Comparison of ENCODE assay signal across 15 cellular contexts in genomic region chr18:74289946-74290478, GRCh38. TPM values are rescaled to one million over a fixed set of nuclear protein-coding genes. Genes with fewer than 3 reads are reported as not detected.
DNase-seq lines count a peak whose midpoint lies in the region; ATAC-seq and TF ChIP-seq lines count a peak whose summit lies in the region.
"Had no signal": no experiment of that assay in that cellular context is flagged by ENCODE, and none has a peak within 500 bp of the region (broad histone marks: within the 10 kb centered on the region; RNA-seq: fewer than 3 reads in every experiment).

No MANE protein-coding gene starts in this region.

- peaks cover 63% of the 10 kb centered on the region for H3K79me2 ChIP-seq in PC-3 (ENCODE audit: low read length)

- TF ChIP-seq POLR2A in ovary (IDR thresholded peaks at IDR 0.05): no peak

- no peak overlapping the region for H3K27ac ChIP-seq in CD8-positive, alpha-beta T cell (ENCODE audit: low read depth, low read length)
- H3K27ac ChIP-seq in PC-3 (ENCODE audit: low read length) (peak overlapping the region; percentile 66; the same call in 1 of the 2 replicates), ovary (peak overlapping the region in 1 of 2 donors; percentile 52), foreskin keratinocyte (no peak overlapping the region)

- no peaks in the 10 kb centered on the region for H3F3A ChIP-seq in PC-3 (ENCODE audit: low read length, unreplicated experiment)

- H3K36me3 Mint-ChIP-seq in CD8-positive, alpha-beta T cell: peaks cover 6% of the 10 kb centered on the region

- no TSS peak for BruUV-seq in PC-3 (replicated peaks; lab: Mats Ljungman, UMichigan)

- TF ChIP-seq EP300 in ovary (IDR thresholded peaks at IDR 0.05): no peak

- WGBS in ovary, 3 donors: 89 to 94% (median 91%) methylated on average over 9 of the region's 9 CpGs

- intact Hi-C loops in CD8-positive, alpha-beta T cell (cut with DNase I, micrococcal nuclease): loop anchor here (5.0 kb wide), 3 partner anchors 52 to 93 kb away; no protein-coding TSS in a partner anchor
- intact Hi-C loops in PC-3 (cut with micrococcal nuclease) (loop anchor here (1.0 to 2.0 kb wide), 2 partner anchors 27 to 94 kb away; no protein-coding TSS in a partner anchor), ovary (cut with DNase I) (loop anchor here in 2 of 4 donors (5.0 to 10.0 kb wide), 3 partner anchors 55 to 143 kb away; partner anchors contain the start of genes FBXO15 (in 1 of the 2) and TIMM21 (in 1 of the 2))

- peak overlapping the region; percentile 9 for H3K27ac Mint-ChIP-seq in CD8-positive, alpha-beta T cell
- H3K27ac Mint-ChIP-seq: stimulated activated naive CD8-positive, alpha-beta T cell treated with anti-CD3 and anti-CD28 coated beads, Interleukin-15, amount 100 ng/mL, for 72 hours had no signal

- no peaks in the 10 kb centered on the region for H3K9me3 ChIP-seq in CD8-positive, alpha-beta T cell (ENCODE audit: low read length)
- H3K9me3 ChIP-seq in PC-3 (ENCODE audit: low read length) (no peaks in the 10 kb centered on the region), ovary (no peaks in the 10 kb centered on the region)

- no peak overlapping the region for H3K4me3 Mint-ChIP-seq in CD8-positive, alpha-beta T cell

- peaks cover 8% of the 10 kb centered on the region for H3K4me1 ChIP-seq in CD8-positive, alpha-beta T cell (ENCODE audit: insufficient read depth, low read length)
- peaks cover 49% of the 10 kb centered on the region for H3K4me1 ChIP-seq in PC-3 (ENCODE audit: insufficient read depth, low read length)
- H3K4me1 ChIP-seq in ovary (ENCODE audit: insufficient read depth): peaks cover 12% of the 10 kb centered on the region
- no peaks in the 10 kb centered on the region for H3K4me1 ChIP-seq in foreskin keratinocyte

- no peak overlapping the region for H3K4me3 ChIP-seq in CD8-positive, alpha-beta T cell (ENCODE audit: low read depth, low read length)
- H3K4me3 ChIP-seq in PC-3 (ENCODE audit: low read length) (peak overlapping the region; percentile 91), epithelial cell of proximal tubule (ENCODE audit: low read depth, low read length) (peak overlapping the region; percentile 86), ovary (peak overlapping the region; percentile 91)

- no peaks in the 10 kb centered on the region for H4K20me1 ChIP-seq in PC-3 (ENCODE audit: low read length)

- H3K4me2 ChIP-seq in PC-3 (ENCODE audit: low read length): peak overlapping the region; percentile 96

- POLR2A ChIA-PET in CD8-positive, alpha-beta T cell (lab: Charles Lee): no interaction called here
- POLR2A ChIA-PET in PC-3 (lab: Charles Lee; ENCODE audit: unreplicated experiment): no interaction called here

- DNase-seq in CD8-positive, alpha-beta T cell: no peak
- DNase-seq in PC-3 (peak; percentile 28), epithelial cell of proximal tubule (ENCODE audit: low read depth) (no peak), ovary (no peak), MV-4-11 (lab: John Stamatoyannopoulos, UW) (no peak), superior temporal gyrus (ENCODE audit: extremely low spot score) (no peak), foreskin keratinocyte (no peak)
- DNase-seq: GOT3; left cardiac atrium; NCI-H1417; stimulated activated CD4-positive, alpha-beta T cell treated with anti-CD3 and anti-CD28 coated beads, Interleukin-2, amount 100 ng/mL, for 48 hours; stimulated activated naive CD8-positive, alpha-beta T cell treated with anti-CD3 and anti-CD28 coated beads, Interleukin-15, amount 100 ng/mL, for 72 hours had no signal

- no peaks in the 10 kb centered on the region for H3K27me3 ChIP-seq in CD8-positive, alpha-beta T cell (ENCODE audit: insufficient read depth, low read length)
- H3K27me3 ChIP-seq in PC-3 (ENCODE audit: low read length): no peaks in the 10 kb centered on the region
- H3K27me3 ChIP-seq in ovary: no peaks in the 10 kb centered on the region
- no peaks in the 10 kb centered on the region for H3K27me3 ChIP-seq in foreskin keratinocyte

- H3K9me2 ChIP-seq in PC-3 (replicated peaks; ENCODE audit: low read length): no peaks in the 10 kb centered on the region

- no peaks in the 10 kb centered on the region for H3K36me3 ChIP-seq in CD8-positive, alpha-beta T cell (ENCODE audit: insufficient read depth, low read length)
- H3K36me3 ChIP-seq in PC-3 (ENCODE audit: low read depth, low read length) (no peaks in the 10 kb centered on the region), ovary (no peaks in the 10 kb centered on the region)

- TF ChIP-seq CTCF in CD8-positive, alpha-beta T cell (IDR thresholded peaks at IDR 0.05): no peak
- no peak for TF ChIP-seq CTCF in PC-3 (conservative IDR thresholded peaks at IDR 0.05; ENCODE audit: low read depth, low read length)
- TF ChIP-seq CTCF in epithelial cell of proximal tubule (conservative IDR thresholded peaks at IDR 0.05; ENCODE audit: low read depth, low read length): no peak
- no peak for TF ChIP-seq CTCF in ovary (IDR thresholded peaks at IDR 0.05)
- TF ChIP-seq CTCF in foreskin keratinocyte (conservative IDR thresholded peaks at IDR 0.05): no peak

- no peaks in the 10 kb centered on the region for H3K27me3 Mint-ChIP-seq in CD8-positive, alpha-beta T cell (ENCODE audit: low read depth)
- H3K27me3 Mint-ChIP-seq: stimulated activated naive CD8-positive, alpha-beta T cell treated with anti-CD3 and anti-CD28 coated beads, Interleukin-15, amount 100 ng/mL, for 72 hours had no signal

- H3K9me3 Mint-ChIP-seq in CD8-positive, alpha-beta T cell: no peaks in the 10 kb centered on the region
- H3K9me3 Mint-ChIP-seq: stimulated activated naive CD8-positive, alpha-beta T cell treated with anti-CD3 and anti-CD28 coated beads, Interleukin-15, amount 100 ng/mL, for 72 hours had no signal

- H3K9ac ChIP-seq in PC-3 (ENCODE audit: low read length): no peak overlapping the region

- H2AFZ ChIP-seq in PC-3 (ENCODE audit: low read length): no peak overlapping the region

- no peak for ATAC-seq in CD8-positive, alpha-beta T cell
- no peak for ATAC-seq in PC-3
- no peak for ATAC-seq in GM18861 (IDR thresholded peaks at IDR 0.05; ENCODE audit: unreplicated experiment)
- no peak for ATAC-seq in foreskin keratinocyte
- ATAC-seq: stimulated activated naive CD8-positive, alpha-beta T cell treated with anti-CD3 and anti-CD28 coated beads, Interleukin-15, amount 100 ng/mL, for 72 hours had no signal

- CTCF ChIA-PET in CD8-positive, alpha-beta T cell (lab: Charles Lee): interaction anchor here (1.0 to 1.3 kb wide), 2 partner anchors 10 to 52 kb away, joined by 3 read pairs; no protein-coding TSS in a partner anchor
- CTCF ChIA-PET in PC-3 (lab: Charles Lee): no interaction called here

- peaks cover 23% of the 10 kb centered on the region for H3K4me1 Mint-ChIP-seq in CD8-positive, alpha-beta T cell (ENCODE audit: low read depth)

RNA-seq across cellular contexts. Expression of gene CYB5A, which starts 1.8 kb away (rescaled TPM):
- total RNA-seq in CD8-positive, alpha-beta T cell: 1 to 10 TPM; 4.4 to 5.9 TPM
- 98.0 and 130 TPM in 2 replicates for total RNA-seq in PC-3 (2014; rRNA removed)
- total RNA-seq in epithelial cell of proximal tubule: 91.3 and 140 TPM in 2 replicates
- total RNA-seq in ovary: 100 to 1,000 TPM; 158 to 454 (median 293) TPM
- polyA plus RNA-seq in ovary: 100 to 1,000 TPM; 233 to 325 TPM
- total RNA-seq in foreskin keratinocyte: 36.4 and 49.0 TPM in 2 replicates
- 52.4 and 70.8 TPM in 2 replicates for polyA plus RNA-seq in foreskin keratinocyte

RNA-seq across cellular contexts. Expression of gene C18orf63, which starts 25.6 kb away (rescaled TPM):
- not detected for total RNA-seq in CD8-positive, alpha-beta T cell
- total RNA-seq in PC-3 (2014; rRNA removed) (not detected in 2 replicates), epithelial cell of proximal tubule (not detected in 2 replicates), ovary (not detected), foreskin keratinocyte (not detected in 2 replicates)
- polyA plus RNA-seq in ovary (not detected), foreskin keratinocyte (not detected in 2 replicates)
- total RNA-seq: chondrocyte, HT1080, left cardiac atrium had no signal
